In genomic region chr22:29700949-29701927, GRCh38 we compare ENCODE assay signal across 8 cellular contexts. TPM values are rescaled to one million over a fixed set of nuclear protein-coding genes. Genes with fewer than 3 reads are reported as not detected.
DNase-seq lines count a peak whose midpoint lies in the region; ATAC-seq and TF ChIP-seq lines count a peak whose summit lies in the region.

No MANE protein-coding gene starts in this region.

- no peak overlapping the region for H3K27ac ChIP-seq in brain microvascular endothelial cell

- H3K27me3 ChIP-seq in brain microvascular endothelial cell (replicated peaks): no peaks in the 10 kb centered on the region

- CTCF ChIA-PET in AG04449 (lab: Yijun Ruan, JAX): interaction anchor here (0.9 to 2.5 kb wide), 7 partner anchors 12 to 387 kb away, joined by 3 to 13 read pairs (median 6); no protein-coding TSS in a partner anchor

- no peak for ATAC-seq in HG03097 (IDR thresholded peaks at IDR 0.05; ENCODE audit: low FRiP score, unreplicated experiment)

- in situ Hi-C loops in brain microvascular endothelial cell (cut with HindIII; ENCODE audit: low pct_ligation_motif_present, low sequenced_read_pairs): no loop called here

- DNase-seq in AG04449 (ENCODE audit: low read depth, low spot score) (no peak), GM12864 (ENCODE audit: low read depth) (no peak), NCI-H524 treated with DMSO at 0.1 percent for 48 hours (lab: John Stamatoyannopoulos, UW) (peak; percentile 21), brain microvascular endothelial cell (no peak), renal cortical epithelial cell (ENCODE audit: low read depth) (peak; percentile 53), pons (ENCODE audit: low spot score) (no peak), NCI-H187 treated with DMSO at 0.1 percent for 48 hours (lab: John Stamatoyannopoulos, UW) (no peak)

- TF ChIP-seq CTCF in AG04449 (IDR thresholded peaks at IDR 0.05; ENCODE audit: insufficient read depth, low read length, missing control alignments): peak; percentile 14
- peak; percentile 42 for TF ChIP-seq CTCF in GM12864 (IDR thresholded peaks at IDR 0.05; ENCODE audit: low read depth, low read length, missing control alignments)
- TF ChIP-seq CTCF in brain microvascular endothelial cell (IDR thresholded peaks at IDR 0.05; ENCODE audit: low read depth, low read length, missing control alignments): peak; percentile 46

- no peak overlapping the region for H3K4me3 ChIP-seq in AG04449 (ENCODE audit: low read depth, low read length)
- no peak overlapping the region for H3K4me3 ChIP-seq in GM12864 (ENCODE audit: low read depth, low read length)
- no peak overlapping the region for H3K4me3 ChIP-seq in brain microvascular endothelial cell (ENCODE audit: low read depth, low read length)

- peaks cover 3% of the 10 kb centered on the region for H3K36me3 ChIP-seq in brain microvascular endothelial cell (replicated peaks)

- POLR2A ChIA-PET in AG04449 (lab: Yijun Ruan, JAX): no interaction called here

RNA-seq across cellular contexts. Expression of gene CABP7, which starts 18.6 kb away (rescaled TPM):
- 0.10 TPM in 1 of 2 replicates, not detected in the other for total RNA-seq in renal cortical epithelial cell

Comparison
In these comparisons a context has a peak if more than half of its experiments do, and no peak if none do; other contexts are left out.
1. DNase-seq: peak in NCI-H524 treated with DMSO at 0.1 percent for 48 hours (single experiment) and renal cortical epithelial cell (single experiment); none in AG04449 (single experiment), GM12864 (single experiment), brain microvascular endothelial cell (single experiment), pons (single experiment) and NCI-H187 treated with DMSO at 0.1 percent for 48 hours (single experiment).
2. Peak in every context shown above with its lines, with median percentiles within 50 percentile points of each other: CTCF ChIP-seq.